Comparison of ENCODE assay signal across 10 cellular contexts in genomic region chr10:88082806-88083596, GRCh38.
DNase-seq lines count a peak whose midpoint lies in the region; ATAC-seq and TF ChIP-seq lines count a peak whose summit lies in the region.
"Had no signal": no experiment of that assay in that cellular context is flagged by ENCODE, and none has a peak within 500 bp of the region (broad histone marks: within the 10 kb centered on the region; RNA-seq: fewer than 3 reads in every experiment).

No MANE protein-coding gene starts in this region.

- DNase-seq in activated B cell treated with CpG ODN at 0.5 μM for 24 hours = no peak
- no peak for DNase-seq in NCI-H748 treated with DMSO at 0.1 percent for 48 hours (lab: John Stamatoyannopoulos, UW)
- DNase-seq in central memory CD4-positive, alpha-beta T cell = no peak
- DNase-seq in right cardiac atrium = no peak
- DNase-seq in DMS114 treated with DMSO at 0.1 percent for 48 hours (lab: John Stamatoyannopoulos, UW; ENCODE audit: unreplicated experiment) = no peak
- DNase-seq: cerebellar nuclear complex, DMS79 had no signal

- H3K9me3 ChIP-seq in right cardiac atrium (ENCODE audit: control insufficient read depth, low read length) = no peaks in the 10 kb centered on the region

- H3K9me3 Mint-ChIP-seq in activated B cell treated with CpG ODN at 0.5 μM for 24 hours = no peaks in the 10 kb centered on the region

- POLR2A ChIA-PET in activated B cell treated with CpG ODN at 0.5 μM for 24 hours (lab: Charles Lee) = interaction anchor here (0.5 to 2.6 kb wide), 16 partner anchors 9 to 500 kb away, joined by 3 to 17 read pairs (median 6); partner anchors contain the start of genes KLLN, PTEN and RNLS

- ATAC-seq in GM18498 (IDR thresholded peaks at IDR 0.05; ENCODE audit: unreplicated experiment) (peak; percentile 80), GM21360 (IDR thresholded peaks at IDR 0.05; ENCODE audit: unreplicated experiment) (peak; percentile 72), HG03175 (IDR thresholded peaks at IDR 0.05; ENCODE audit: unreplicated experiment) (peak; percentile 82), activated B cell treated with CpG ODN at 0.5 μM for 24 hours (ENCODE audit: low read depth) (peak; percentile 97), right cardiac atrium (no peak)

- no peak overlapping the region for H3K27ac ChIP-seq in right cardiac atrium (ENCODE audit: low read length)

- H3K27me3 ChIP-seq in right cardiac atrium (ENCODE audit: control insufficient read depth, insufficient read depth) = no peaks in the 10 kb centered on the region

- 70% methylated on average over 1 of the region's 1 CpG for WGBS in right cardiac atrium

- intact Hi-C loops in activated B cell treated with CpG ODN at 0.5 μM for 24 hours (cut with micrococcal nuclease) = loop anchor here (1.0 kb wide), 1 partner anchor 25 kb away; no protein-coding TSS in a partner anchor
- intact Hi-C loops in right cardiac atrium (cut with DNase I) = no loop called here

- TF ChIP-seq CTCF in activated B cell treated with CpG ODN at 0.5 μM for 24 hours (IDR thresholded peaks at IDR 0.05) = no peak

- peak overlapping the region; percentile 61 for H3K27ac Mint-ChIP-seq in activated B cell treated with CpG ODN at 0.5 μM for 24 hours

- no peaks in the 10 kb centered on the region for H3K4me1 ChIP-seq in right cardiac atrium (ENCODE audit: control insufficient read depth, insufficient read depth, low read length)

- CTCF ChIA-PET in activated B cell treated with CpG ODN at 0.5 μM for 24 hours (lab: Charles Lee) = interaction anchor here (0.7 to 2.9 kb wide), 3 partner anchors 8 to 306 kb away, joined by 3 to 9 read pairs (median 4); no protein-coding TSS in a partner anchor

- no peaks in the 10 kb centered on the region for H3K27me3 Mint-ChIP-seq in activated B cell treated with CpG ODN at 0.5 μM for 24 hours

- no peaks in the 10 kb centered on the region for H3K36me3 Mint-ChIP-seq in activated B cell treated with CpG ODN at 0.5 μM for 24 hours (ENCODE audit: low read depth)

- H3K4me3 ChIP-seq in right cardiac atrium (ENCODE audit: low read length) = no peak overlapping the region

- peak overlapping the region; percentile 63 for H3K4me3 Mint-ChIP-seq in activated B cell treated with CpG ODN at 0.5 μM for 24 hours

- peaks cover 53% of the 10 kb centered on the region for H3K4me1 Mint-ChIP-seq in activated B cell treated with CpG ODN at 0.5 μM for 24 hours

Comparison
In these comparisons a context has a peak if more than half of its experiments do, and no peak if none do; other contexts are left out.
1. ATAC-seq: peak in GM18498 (single experiment), GM21360 (single experiment), HG03175 (single experiment) and activated B cell treated with CpG ODN at 0.5 μM for 24 hours (single experiment); none in right cardiac atrium (0 of 2).